In genomic region chr2:85396531-85397470, GRCh38 we compare ENCODE assay signal across 10 cellular contexts. TPM values are rescaled to one million over a fixed set of nuclear protein-coding genes. Genes with fewer than 3 reads are reported as not detected.
DNase-seq lines count a peak whose midpoint lies in the region; ATAC-seq, FAIRE-seq and TF ChIP-seq lines count a peak whose summit lies in the region.
"Had no signal": no experiment of that assay in that cellular context is flagged by ENCODE, and none has a peak within 500 bp of the region (broad histone marks: within the 10 kb centered on the region; RNA-seq: fewer than 3 reads in every experiment).

No MANE protein-coding gene starts in this region.

- dilution Hi-C loops in endothelial cell of umbilical vein (cut with MboI; ENCODE audit: extremely low pct_ligation_motif_present, low sequenced_read_pairs) = no loop called here

- DNase-seq in CD4-positive, alpha-beta memory T cell = no peak
- DNase-seq in LNCaP clone FGC (ENCODE audit: low read depth) (peak; percentile 36), endothelial cell of umbilical vein (ENCODE audit: low read depth, low spot score) (peak; percentile 36), prostate gland (ENCODE audit: low spot score) (peak; percentile 51), HFFc6 (no peak), SW 1271 (lab: John Stamatoyannopoulos, UW) (no peak)
- DNase-seq: NCI-H2081, SJCRH30 had no signal

- ATAC-seq in HG02623 (IDR thresholded peaks at IDR 0.05; ENCODE audit: unreplicated experiment) = no peak
- ATAC-seq in GM18498 (IDR thresholded peaks at IDR 0.05; ENCODE audit: unreplicated experiment) = no peak

- H3K36me3 Mint-ChIP-seq in CD4-positive, alpha-beta memory T cell = peaks cover 19 to 23% of the 10 kb centered on the region in 2 donors
- H3K36me3 Mint-ChIP-seq in HFFc6 (ENCODE audit: low read depth) = no peaks in the 10 kb centered on the region

- POLR2A ChIA-PET in CD4-positive, alpha-beta memory T cell (lab: Charles Lee; ENCODE audit: partially characterized antibody) = interaction anchor here (1.2 kb wide), 1 partner anchor 163 kb away, joined by 3 read pairs; no protein-coding TSS in a partner anchor
- POLR2A ChIA-PET in endothelial cell of umbilical vein (lab: Charles Lee) = no interaction called here

- CTCF ChIA-PET in CD4-positive, alpha-beta memory T cell (lab: Charles Lee; ENCODE audit: partially characterized antibody) = interaction anchor here (1.3 kb wide), 1 partner anchor 155 kb away, joined by 4 read pairs; no protein-coding TSS in a partner anchor
- CTCF ChIA-PET in endothelial cell of umbilical vein (lab: Charles Lee) = no interaction called here

- TF ChIP-seq POLR2A in endothelial cell of umbilical vein (IDR thresholded peaks at IDR 0.05; ENCODE audit: low read depth, low read length) (no peak), prostate gland (IDR thresholded peaks at IDR 0.05) (no peak)

- H3K27me3 Mint-ChIP-seq in CD4-positive, alpha-beta memory T cell = no peaks in the 10 kb centered on the region
- no peaks in the 10 kb centered on the region for H3K27me3 Mint-ChIP-seq in HFFc6 (ENCODE audit: insufficient read depth)

- intact Hi-C loops in CD4-positive, alpha-beta memory T cell (cut with micrococcal nuclease) = no loop called here
- intact Hi-C loops in endothelial cell of umbilical vein (cut with micrococcal nuclease) = no loop called here
- intact Hi-C loops in prostate gland (cut with DNase I) = no loop called here

- 27% methylated on average over 5 of the region's 5 CpGs for WGBS in prostate gland

- H3K36me3 ChIP-seq in CD4-positive, alpha-beta memory T cell (ENCODE audit: insufficient read depth, low read length) = peaks cover 11% of the 10 kb centered on the region
- H3K36me3 ChIP-seq in endothelial cell of umbilical vein (ENCODE audit: control insufficient read depth in 2 of 2, extremely low read depth in 1 of 2, insufficient read depth in 2 of 2, low read length in 2 of 2) = peaks cover 2% of the 10 kb centered on the region in 2 experiments
- no peaks in the 10 kb centered on the region for H3K36me3 ChIP-seq in prostate gland
- H3K36me3 ChIP-seq: SJCRH30 had no signal

- H3K9me3 ChIP-seq in CD4-positive, alpha-beta memory T cell (ENCODE audit: control insufficient read depth in 1 of 2, low read length in 2 of 2) = no peaks in the 10 kb centered on the region
- H3K9me3 ChIP-seq in endothelial cell of umbilical vein (replicated peaks; ENCODE audit: control insufficient read depth, insufficient read depth, low read length) (no peaks in the 10 kb centered on the region), prostate gland (no peaks in the 10 kb centered on the region)
- H3K9me3 ChIP-seq: SJCRH30 had no signal

- peaks cover 4 to 6% (median 5%) of the 10 kb centered on the region in 4 donors for H3K4me1 Mint-ChIP-seq in CD4-positive, alpha-beta memory T cell
- H3K4me1 Mint-ChIP-seq in HFFc6 (ENCODE audit: low read depth) = peaks cover 21% of the 10 kb centered on the region

- no peak overlapping the region for H3K4me3 ChIP-seq in CD4-positive, alpha-beta memory T cell (ENCODE audit: low read length in 2 of 2)
- peak overlapping the region; percentile 45 for H3K4me3 ChIP-seq in LNCaP clone FGC (ENCODE audit: low read depth, low read length)
- H3K4me3 ChIP-seq in endothelial cell of umbilical vein (replicated peaks in 1 of 3; ENCODE audit: insufficient read depth in 1 of 3, low read depth in 1 of 3, low read length in 3 of 3) = no peak overlapping the region
- H3K4me3 ChIP-seq in prostate gland = peak overlapping the region; percentile 16 to 26
- H3K4me3 ChIP-seq: SJCRH30 had no signal

- no TSS peak for BruUV-seq in endothelial cell of umbilical vein (replicated peaks; lab: Mats Ljungman, UMichigan)

- no peaks in the 10 kb centered on the region for H3K79me2 ChIP-seq in endothelial cell of umbilical vein (ENCODE audit: control insufficient read depth, insufficient read depth, low read length)

- FAIRE-seq in endothelial cell of umbilical vein (lab: Jason Lieb, UNC) = no peak

- H3K4me3 Mint-ChIP-seq in CD4-positive, alpha-beta memory T cell = no peak overlapping the region
- no peak overlapping the region; the same call in 1 of the 2 replicates for H3K4me3 Mint-ChIP-seq in HFFc6

- no peaks in the 10 kb centered on the region for H3K27me3 ChIP-seq in CD4-positive, alpha-beta memory T cell (ENCODE audit: insufficient read depth, low read length)
- H3K27me3 ChIP-seq in endothelial cell of umbilical vein (ENCODE audit: control insufficient read depth in 2 of 2, insufficient read depth in 2 of 2, low read length in 2 of 2) (no peaks in the 10 kb centered on the region), prostate gland (replicated peaks; ENCODE audit: insufficient read depth) (no peaks in the 10 kb centered on the region)
- H3K27me3 ChIP-seq: SJCRH30 had no signal

- TF ChIP-seq CTCF in LNCaP clone FGC (IDR thresholded peaks at IDR 0.05; ENCODE audit: control insufficient read depth, extremely low read depth, insufficient read depth) (no peak), endothelial cell of umbilical vein (IDR thresholded peaks at IDR 0.05; ENCODE audit: extremely low read depth in 1 of 2, insufficient read depth in 1 of 2, low read depth in 1 of 2, low read length in 2 of 2) (no peak), prostate gland (IDR thresholded peaks at IDR 0.05) (no peak), HFFc6 (IDR thresholded peaks at IDR 0.05) (no peak)

- peak overlapping the region in 6 of 7 donors; percentile 24 to 83 (median 46) for H3K27ac Mint-ChIP-seq in CD4-positive, alpha-beta memory T cell
- H3K27ac Mint-ChIP-seq in HFFc6 = no peak overlapping the region

- H3K4me2 ChIP-seq in endothelial cell of umbilical vein (ENCODE audit: insufficient read depth, low read length) = no peak overlapping the region

- peaks cover 0 to 2% (median 0%) of the 10 kb centered on the region in 8 donors for H3K9me3 Mint-ChIP-seq in CD4-positive, alpha-beta memory T cell
- no peaks in the 10 kb centered on the region for H3K9me3 Mint-ChIP-seq in HFFc6

- H3K9me1 ChIP-seq in endothelial cell of umbilical vein (replicated peaks; ENCODE audit: control insufficient read depth, extremely low read depth, insufficient read depth, low read length) = no peaks in the 10 kb centered on the region

- no peak overlapping the region for H3K9ac ChIP-seq in endothelial cell of umbilical vein (replicated peaks; ENCODE audit: extremely low read depth, insufficient read depth, low read length)

- H3K4me1 ChIP-seq in CD4-positive, alpha-beta memory T cell (ENCODE audit: insufficient read depth, low read length) = peaks cover 11% of the 10 kb centered on the region
- no peaks in the 10 kb centered on the region for H3K4me1 ChIP-seq in endothelial cell of umbilical vein (ENCODE audit: control insufficient read depth, extremely low read depth, insufficient read depth, low read length)
- H3K4me1 ChIP-seq in prostate gland (replicated peaks) = peaks cover 21% of the 10 kb centered on the region
- H3K4me1 ChIP-seq: SJCRH30 had no signal

- H4K20me1 ChIP-seq in endothelial cell of umbilical vein (replicated peaks; ENCODE audit: control insufficient read depth, extremely low read depth, insufficient read depth, low read length) = no peaks in the 10 kb centered on the region

- H2AFZ ChIP-seq in endothelial cell of umbilical vein (ENCODE audit: low read depth, low read length) = no peak overlapping the region

- no peak overlapping the region for H3K27ac ChIP-seq in CD4-positive, alpha-beta memory T cell (ENCODE audit: low read depth, low read length)
- no peak overlapping the region for H3K27ac ChIP-seq in endothelial cell of umbilical vein (ENCODE audit: insufficient read depth, low read depth, low read length)
- peak overlapping the region; percentile 83 to 87 for H3K27ac ChIP-seq in prostate gland
- H3K27ac ChIP-seq: SJCRH30 had no signal

RNA-seq across cellular contexts. Expression of gene CAPG, which starts 13.4 kb away (rescaled TPM):
- total RNA-seq in CD4-positive, alpha-beta memory T cell = 10 to 100 TPM; 25.6 to 38.5 TPM
- polyA plus RNA-seq in CD4-positive, alpha-beta memory T cell = 100 to 1,000 TPM; 113 to 136 TPM
- total RNA-seq in endothelial cell of umbilical vein = 103 and 115 TPM in 2 replicates
- 104 and 107 TPM in 2 replicates for polyA plus RNA-seq in endothelial cell of umbilical vein
- 93.8 and 122 TPM in 2 replicates for polyA plus RNA-seq in endothelial cell of umbilical vein (2011; cell fraction: cytosol; rRNA removed)
- 56.5 and 66.5 TPM in 2 replicates for polyA plus RNA-seq in endothelial cell of umbilical vein (2011; cell fraction: nucleus; rRNA removed)
- 175 and 239 TPM in 2 replicates for polyA plus RNA-seq in endothelial cell of umbilical vein (2012)
- polyA minus RNA-seq in endothelial cell of umbilical vein = 40.0 and 59.8 TPM in 2 replicates
- 82.9 TPM for polyA minus RNA-seq in endothelial cell of umbilical vein (2011; cell fraction: cytosol; rRNA and poly(A)+ RNA removed)
- polyA minus RNA-seq in endothelial cell of umbilical vein (2011; cell fraction: nucleus; rRNA and poly(A)+ RNA removed) = 11.3 and 15.3 TPM in 2 replicates
- 10 to 100 TPM; 80.7 to 96.1 TPM for total RNA-seq in prostate gland
- 10 to 100 TPM; 10.7 to 49.6 (median 13.6) TPM for total RNA-seq in HFFc6 (2021; fragmentation: NEBNext Ultra II Directional; extraction: Animal tissue kit (Norgen Biotek cat#: 25700))

RNA-seq across cellular contexts. Expression of gene SH2D6, which starts 21.7 kb away (rescaled TPM):
- total RNA-seq in CD4-positive, alpha-beta memory T cell = 1 to 10 TPM; 1.5 to 1.6 TPM
- polyA plus RNA-seq in CD4-positive, alpha-beta memory T cell = not detected
- 0.39 and 0.53 TPM in 2 replicates for total RNA-seq in endothelial cell of umbilical vein
- not detected in 2 replicates for polyA plus RNA-seq in endothelial cell of umbilical vein
- polyA plus RNA-seq in endothelial cell of umbilical vein (2011; cell fraction: cytosol; rRNA removed) = not detected in 2 replicates
- polyA plus RNA-seq in endothelial cell of umbilical vein (2011; cell fraction: nucleus; rRNA removed) = 0.50 TPM in 1 of 2 replicates, not detected in the other
- not detected in 2 replicates for polyA plus RNA-seq in endothelial cell of umbilical vein (2012)
- polyA minus RNA-seq in endothelial cell of umbilical vein = not detected in 2 replicates
- polyA minus RNA-seq in endothelial cell of umbilical vein (2011; cell fraction: cytosol; rRNA and poly(A)+ RNA removed) = 2.2 TPM
- polyA minus RNA-seq in endothelial cell of umbilical vein (2011; cell fraction: nucleus; rRNA and poly(A)+ RNA removed) = 0.38 TPM in 1 of 2 replicates, not detected in the other
- 1 to 10 TPM in 1 of 2 donors, under 1 TPM in 1; 0.23 to 1.8 TPM for total RNA-seq in prostate gland
- total RNA-seq in HFFc6 (2021; fragmentation: NEBNext Ultra II Directional; extraction: Animal tissue kit (Norgen Biotek cat#: 25700)) = under 1 TPM in 3 of 6 experiments, not detected in 3; 0.25 to 0.52 (median 0.37) TPM

RNA-seq across cellular contexts. Expression of gene ELMOD3, which starts 42.2 kb away (rescaled TPM):
- 10 to 100 TPM; 29.8 to 33.2 TPM for total RNA-seq in CD4-positive, alpha-beta memory T cell
- 10 to 100 TPM; 10.1 to 11.2 TPM for polyA plus RNA-seq in CD4-positive, alpha-beta memory T cell
- total RNA-seq in endothelial cell of umbilical vein (12.3 and 18.5 TPM in 2 replicates), prostate gland (10 to 100 TPM; 31.6 to 32.1 TPM)
- 22.0 and 22.4 TPM in 2 replicates for polyA plus RNA-seq in endothelial cell of umbilical vein
- polyA plus RNA-seq in endothelial cell of umbilical vein (2011; cell fraction: cytosol; rRNA removed) = 15.9 and 17.7 TPM in 2 replicates
- polyA plus RNA-seq in endothelial cell of umbilical vein (2011; cell fraction: nucleus; rRNA removed) = 102 and 108 TPM in 2 replicates
- 13.4 and 14.7 TPM in 2 replicates for polyA plus RNA-seq in endothelial cell of umbilical vein (2012)
- polyA minus RNA-seq in endothelial cell of umbilical vein = 21.5 and 23.2 TPM in 2 replicates
- polyA minus RNA-seq in endothelial cell of umbilical vein (2011; cell fraction: cytosol; rRNA and poly(A)+ RNA removed) = 2.0 TPM
- 19.7 and 26.7 TPM in 2 replicates for polyA minus RNA-seq in endothelial cell of umbilical vein (2011; cell fraction: nucleus; rRNA and poly(A)+ RNA removed)
- total RNA-seq in HFFc6 (2021; fragmentation: NEBNext Ultra II Directional; extraction: Animal tissue kit (Norgen Biotek cat#: 25700)) = 10 to 100 TPM in 2 of 6 experiments, 1 to 10 TPM in 4; 7.0 to 10.9 (median 9.3) TPM

RNA-seq across cellular contexts. Expression of gene RETSAT, which starts 42.5 kb away (rescaled TPM):
- 10 to 100 TPM; 33.0 to 33.4 TPM for total RNA-seq in CD4-positive, alpha-beta memory T cell
- 10 to 100 TPM; 20.8 to 24.3 TPM for polyA plus RNA-seq in CD4-positive, alpha-beta memory T cell
- 49.9 and 59.1 TPM in 2 replicates for total RNA-seq in endothelial cell of umbilical vein
- polyA plus RNA-seq in endothelial cell of umbilical vein = 41.6 and 43.8 TPM in 2 replicates
- 34.0 and 34.2 TPM in 2 replicates for polyA plus RNA-seq in endothelial cell of umbilical vein (2011; cell fraction: cytosol; rRNA removed)
- 68.0 and 72.2 TPM in 2 replicates for polyA plus RNA-seq in endothelial cell of umbilical vein (2011; cell fraction: nucleus; rRNA removed)
- 48.5 and 49.9 TPM in 2 replicates for polyA plus RNA-seq in endothelial cell of umbilical vein (2012)
- 67.8 and 69.2 TPM in 2 replicates for polyA minus RNA-seq in endothelial cell of umbilical vein
- polyA minus RNA-seq in endothelial cell of umbilical vein (2011; cell fraction: cytosol; rRNA and poly(A)+ RNA removed) = 46.1 TPM
- 23.1 and 23.3 TPM in 2 replicates for polyA minus RNA-seq in endothelial cell of umbilical vein (2011; cell fraction: nucleus; rRNA and poly(A)+ RNA removed)
- total RNA-seq in prostate gland = 10 to 100 TPM; 51.1 to 72.6 TPM
- total RNA-seq in HFFc6 (2021; fragmentation: NEBNext Ultra II Directional; extraction: Animal tissue kit (Norgen Biotek cat#: 25700)) = 10 to 100 TPM; 36.3 to 50.4 (median 39.0) TPM

Comparison
In these comparisons a context has a peak if more than half of its experiments do, and no peak if none do; other contexts are left out.
1. DNase-seq: peak in LNCaP clone FGC (single experiment), endothelial cell of umbilical vein (single experiment) and prostate gland (single experiment); none in CD4-positive, alpha-beta memory T cell (0 of 5), HFFc6 (single experiment) and SW 1271 (0 of 2).
2. H3K27ac ChIP-seq: peak in prostate gland (2 of 2); none in CD4-positive, alpha-beta memory T cell (single experiment) and endothelial cell of umbilical vein (single experiment).
3. H3K4me3 ChIP-seq: peak in LNCaP clone FGC (single experiment) and prostate gland (2 of 2); none in CD4-positive, alpha-beta memory T cell (0 of 2) and endothelial cell of umbilical vein (0 of 3).